In the genomic region with DNA sequence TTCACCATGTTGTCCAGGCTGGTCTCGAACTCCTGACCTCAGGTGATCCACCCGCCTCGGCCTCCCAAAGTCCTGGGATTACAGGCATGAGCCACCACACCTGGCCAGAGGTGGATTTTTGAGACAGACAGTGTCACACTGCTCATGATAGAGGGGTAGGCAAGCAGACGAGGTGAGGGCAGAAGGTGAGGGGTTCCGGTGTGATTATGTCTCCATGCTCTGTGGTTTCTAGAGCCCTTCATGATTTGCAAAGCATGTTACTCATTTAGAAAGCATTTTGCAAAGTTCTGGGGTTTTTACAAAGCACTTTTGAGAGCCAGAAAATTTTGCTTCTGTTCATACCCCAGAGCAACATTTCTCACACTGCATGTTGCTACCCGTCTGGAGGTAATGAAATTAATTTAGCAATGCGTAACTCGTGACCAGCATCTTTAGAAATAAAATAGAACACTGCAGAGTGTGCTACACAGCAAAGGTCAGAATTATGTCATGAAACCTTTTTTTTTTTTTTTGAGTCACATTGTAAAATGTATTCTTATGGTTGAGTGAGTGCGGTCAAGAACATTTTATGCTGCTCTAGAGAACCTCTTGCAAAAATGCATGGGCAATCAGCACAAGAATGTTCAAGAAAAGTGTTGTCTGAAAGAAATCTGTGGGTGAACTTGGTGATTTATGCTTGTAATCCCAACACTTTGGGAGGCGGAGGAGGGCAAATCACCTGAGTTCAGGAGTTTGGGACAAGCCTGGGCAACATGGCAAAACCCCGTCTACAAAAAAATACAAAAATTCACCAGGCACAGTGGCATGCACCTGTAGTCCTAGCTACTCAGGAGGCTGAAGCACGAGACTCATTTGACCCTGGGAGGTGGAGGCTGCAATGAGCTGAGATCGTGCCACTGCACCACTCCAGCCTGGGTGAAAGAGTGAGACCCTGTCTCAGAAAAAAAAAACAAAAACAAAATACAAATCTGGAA, we compare ENCODE assay signal across 8 cellular contexts. TPM values are rescaled to one million over a fixed set of nuclear protein-coding genes. Genes with fewer than 3 reads are reported as not detected.
DNase-seq lines count a peak whose midpoint lies in the region; ATAC-seq and TF ChIP-seq lines count a peak whose summit lies in the region.

No MANE protein-coding gene starts in this region.

- no peak overlapping the region for H3K4me2 ChIP-seq in neuronal stem cell (ENCODE audit: insufficient read depth, low read length, poor library complexity, severe bottlenecking)

- intact Hi-C loops in transverse colon (cut with DNase I; ENCODE audit: low total_unique reads) = no loop called here

- H3K9me3 ChIP-seq in RWPE2 (ENCODE audit: severe bottlenecking) = no peaks in the 10 kb centered on the region
- peaks cover 0 to 2% of the 10 kb centered on the region in 2 donors for H3K9me3 ChIP-seq in neuronal stem cell (replicated peaks in 1 of 2; ENCODE audit: control insufficient read depth in 2 of 2, insufficient read depth in 1 of 2, low read depth in 1 of 2, low read length in 2 of 2)
- H3K9me3 ChIP-seq in transverse colon = no peaks in the 10 kb centered on the region
- H3K9me3 ChIP-seq in upper lobe of left lung = no peaks in the 10 kb centered on the region

- no peak overlapping the region for H2AK5ac ChIP-seq in neuronal stem cell (ENCODE audit: low read depth, low read length)

- H3K27me3 ChIP-seq in RWPE2 (ENCODE audit: insufficient read depth, poor library complexity, severe bottlenecking) (peaks cover 1% of the 10 kb centered on the region), neuronal stem cell (ENCODE audit: control insufficient read depth in 3 of 3, insufficient read depth in 3 of 3, low read depth in 1 of 3, low read length in 3 of 3) (no peaks in the 10 kb centered on the region), transverse colon (peaks cover 15% of the 10 kb centered on the region), upper lobe of left lung (peaks cover 0 to 2% (median 0%) of the 10 kb centered on the region in 4 donors)

- no peak overlapping the region for H4K8ac ChIP-seq in neuronal stem cell (ENCODE audit: low read depth, low read length)

- H2AFZ ChIP-seq in neuronal stem cell (ENCODE audit: low read length) = no peak overlapping the region

- peak overlapping the region; percentile 83 for H3K27ac ChIP-seq in RWPE2 (ENCODE audit: poor library complexity, severe bottlenecking)
- H3K27ac ChIP-seq in neuronal stem cell (replicated peaks; ENCODE audit: low read length) = no peak overlapping the region
- no peak overlapping the region for H3K27ac ChIP-seq in transverse colon
- no peak overlapping the region for H3K27ac ChIP-seq in upper lobe of left lung

- TF ChIP-seq EP300 in transverse colon (IDR thresholded peaks at IDR 0.05; ENCODE audit: low read depth) (no peak), upper lobe of left lung (IDR thresholded peaks at IDR 0.05) (no peak)

- H3K4me3 ChIP-seq in RWPE2 (ENCODE audit: severe bottlenecking) (no peak overlapping the region), neuronal stem cell (ENCODE audit: low read length in 2 of 2) (no peak overlapping the region), transverse colon (no peak overlapping the region), upper lobe of left lung (no peak overlapping the region)

- in situ Hi-C loops in transverse colon (cut with MboI; ENCODE audit: low pct_ligation_motif_present in 1 of 4, low pct_unique_long_range_greater_than_20kb in 1 of 4, low sequenced_read_pairs in 3 of 4) = no loop called here

- H3K4me1 ChIP-seq in RWPE2 (ENCODE audit: insufficient read depth, poor library complexity, severe bottlenecking) (peaks cover 9% of the 10 kb centered on the region), neuronal stem cell (ENCODE audit: control insufficient read depth in 2 of 2, insufficient read depth in 1 of 2, low read depth in 1 of 2, low read length in 2 of 2) (no peaks in the 10 kb centered on the region), transverse colon (peaks cover 0 to 6% (median 3%) of the 10 kb centered on the region in 4 donors), upper lobe of left lung (peaks cover 0 to 3% (median 1%) of the 10 kb centered on the region in 4 donors)

- H3K36me3 ChIP-seq in RWPE2 (ENCODE audit: low read depth) (no peaks in the 10 kb centered on the region), neuronal stem cell (replicated peaks in 1 of 2; ENCODE audit: control insufficient read depth in 2 of 2, insufficient read depth in 2 of 2, low read length in 2 of 2) (no peaks in the 10 kb centered on the region), transverse colon (no peaks in the 10 kb centered on the region), upper lobe of left lung (no peaks in the 10 kb centered on the region)

- no peaks in the 10 kb centered on the region for H3K79me1 ChIP-seq in neuronal stem cell (ENCODE audit: low read depth, low read length)

- H3K4ac ChIP-seq in neuronal stem cell (ENCODE audit: low read length) = no peak overlapping the region

- ATAC-seq in GM18861 (IDR thresholded peaks at IDR 0.05; ENCODE audit: unreplicated experiment) (peak; percentile 71), HG02588 (IDR thresholded peaks at IDR 0.05; ENCODE audit: unreplicated experiment) (peak; percentile 62), RWPE2 (ENCODE audit: low read depth) (peak; percentile 92), upper lobe of left lung (ENCODE audit: low FRiP score in 2 of 2) (no peak)

- no CpG with 5 or more reads among the region's 13 CpGs for WGBS in neuronal stem cell (ENCODE audit: extremely low coverage in 2 of 2, insufficient read length in 2 of 2, insufficient replicate concordance in 1 of 2), 2 donors
- WGBS in transverse colon (ENCODE audit: low coverage in 1 of 2), 2 donors = 64 to 72% methylated on average over 3 to 13 of the region's 13 CpGs
- 66 to 67% methylated on average over 12 to 13 of the region's 13 CpGs for WGBS in upper lobe of left lung, 2 donors

- no peak overlapping the region for H3K23ac ChIP-seq in neuronal stem cell (ENCODE audit: low read depth, low read length, poor library complexity)

- no peak overlapping the region for H3K9ac ChIP-seq in neuronal stem cell (ENCODE audit: low read depth, low read length, poor library complexity)

- H3K14ac ChIP-seq in neuronal stem cell (ENCODE audit: low read length) = no peak overlapping the region

- no peak overlapping the region for H2BK15ac ChIP-seq in neuronal stem cell (ENCODE audit: low read length)

- H2BK12ac ChIP-seq in neuronal stem cell (ENCODE audit: low read length) = no peak overlapping the region

- TF ChIP-seq CTCF in RWPE2 (IDR thresholded peaks at IDR 0.05; ENCODE audit: poor library complexity, severe bottlenecking) (no peak), transverse colon (IDR thresholded peaks at IDR 0.05) (no peak), upper lobe of left lung (IDR thresholded peaks at IDR 0.05) (no peak)

- no peak overlapping the region for H2BK5ac ChIP-seq in neuronal stem cell (ENCODE audit: low read length)

- TF ChIP-seq POLR2A in transverse colon (IDR thresholded peaks at IDR 0.05) = no peak
- no peak for TF ChIP-seq POLR2A in upper lobe of left lung (IDR thresholded peaks at IDR 0.05)

- H4K91ac ChIP-seq in neuronal stem cell (ENCODE audit: low read depth, low read length, poor library complexity) = no peak overlapping the region

- H2BK120ac ChIP-seq in neuronal stem cell (ENCODE audit: low read depth, low read length) = no peak overlapping the region

- DNase-seq in RWPE2 (ENCODE audit: low spot score) (no peak), glomerular visceral epithelial cell (ENCODE audit: extremely low spot score) (peak; percentile 64), neuronal stem cell (ENCODE audit: low spot score) (no peak), transverse colon (no peak), upper lobe of left lung (no peak), hepatic stellate cell (ENCODE audit: low spot score) (no peak)

- no peak overlapping the region for H3K18ac ChIP-seq in neuronal stem cell (ENCODE audit: low read length)

RNA-seq across cellular contexts. Expression of gene MAP4K1, which starts 58.0 kb away (rescaled TPM):
- 3.0 TPM for polyA plus RNA-seq in neuronal stem cell (2013, experiment 1 of 2)
- 3.5 TPM for polyA plus RNA-seq in neuronal stem cell (2013, experiment 2 of 2)
- total RNA-seq in transverse colon (10 to 100 TPM in 2 of 4 donors, 1 to 10 TPM in 1, not detected in 1; 4.0 to 49.0 (median 11.1) TPM), upper lobe of left lung (10 to 100 TPM in 3 of 6 donors, 1 to 10 TPM in 3; 6.2 to 28.3 (median 9.9) TPM)

RNA-seq across cellular contexts. Expression of gene EIF3K, which starts 59.3 kb away (rescaled TPM):
- 218 TPM for polyA plus RNA-seq in neuronal stem cell (2013, experiment 1 of 2)
- 210 TPM for polyA plus RNA-seq in neuronal stem cell (2013, experiment 2 of 2)
- total RNA-seq in transverse colon = 100 to 1,000 TPM; 267 to 660 (median 460) TPM
- 100 to 1,000 TPM; 142 to 404 (median 242) TPM for total RNA-seq in upper lobe of left lung

Comparison
In these comparisons a context has a peak if more than half of its experiments do, and no peak if none do; other contexts are left out.
1. ATAC-seq: peak in GM18861 (single experiment), HG02588 (single experiment) and RWPE2 (single experiment); none in upper lobe of left lung (0 of 2).